ENCODE assay signal across 1 cellular context in genomic region chr6:126767741-126768140, GRCh38.
TF ChIP-seq lines count a peak whose summit lies in the region.

No MANE protein-coding gene starts in this region.

TF ChIP-seq in SK-N-SH treated with all-trans-retinoic acid at 6 μM for 48 hours, 23 proteins besides CTCF, POLR2A, EP300 and RAD21 (continued from another document):
- TF ChIP-seq PATZ1 (CRISPR knock-in tag; IDR thresholded peaks at IDR 0.05; ENCODE audit: borderline replicate concordance) (no peak), OSR1 (CRISPR knock-in tag; IDR thresholded peaks at IDR 0.05) (no peak), GLIS3 (CRISPR knock-in tag; IDR thresholded peaks at IDR 0.05) (no peak), ESRRG (CRISPR knock-in tag; IDR thresholded peaks at IDR 0.05) (no peak)
- TF ChIP-seq, protein P1, sequence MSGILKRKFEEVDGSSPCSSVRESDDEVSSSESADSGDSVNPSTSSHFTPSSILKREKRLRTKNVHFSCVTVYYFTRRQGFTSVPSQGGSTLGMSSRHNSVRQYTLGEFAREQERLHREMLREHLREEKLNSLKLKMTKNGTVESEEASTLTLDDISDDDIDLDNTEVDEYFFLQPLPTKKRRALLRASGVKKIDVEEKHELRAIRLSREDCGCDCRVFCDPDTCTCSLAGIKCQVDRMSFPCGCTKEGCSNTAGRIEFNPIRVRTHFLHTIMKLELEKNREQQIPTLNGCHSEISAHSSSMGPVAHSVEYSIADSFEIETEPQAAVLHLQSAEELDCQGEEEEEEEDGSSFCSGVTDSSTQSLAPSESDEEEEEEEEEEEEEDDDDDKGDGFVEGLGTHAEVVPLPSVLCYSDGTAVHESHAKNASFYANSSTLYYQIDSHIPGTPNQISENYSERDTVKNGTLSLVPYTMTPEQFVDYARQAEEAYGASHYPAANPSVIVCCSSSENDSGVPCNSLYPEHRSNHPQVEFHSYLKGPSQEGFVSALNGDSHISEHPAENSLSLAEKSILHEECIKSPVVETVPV (CRISPR knock-in tag; IDR thresholded peaks at IDR 0.05): no peak
